Comparison of ENCODE assay signal across 8 cellular contexts in the genomic region with DNA sequence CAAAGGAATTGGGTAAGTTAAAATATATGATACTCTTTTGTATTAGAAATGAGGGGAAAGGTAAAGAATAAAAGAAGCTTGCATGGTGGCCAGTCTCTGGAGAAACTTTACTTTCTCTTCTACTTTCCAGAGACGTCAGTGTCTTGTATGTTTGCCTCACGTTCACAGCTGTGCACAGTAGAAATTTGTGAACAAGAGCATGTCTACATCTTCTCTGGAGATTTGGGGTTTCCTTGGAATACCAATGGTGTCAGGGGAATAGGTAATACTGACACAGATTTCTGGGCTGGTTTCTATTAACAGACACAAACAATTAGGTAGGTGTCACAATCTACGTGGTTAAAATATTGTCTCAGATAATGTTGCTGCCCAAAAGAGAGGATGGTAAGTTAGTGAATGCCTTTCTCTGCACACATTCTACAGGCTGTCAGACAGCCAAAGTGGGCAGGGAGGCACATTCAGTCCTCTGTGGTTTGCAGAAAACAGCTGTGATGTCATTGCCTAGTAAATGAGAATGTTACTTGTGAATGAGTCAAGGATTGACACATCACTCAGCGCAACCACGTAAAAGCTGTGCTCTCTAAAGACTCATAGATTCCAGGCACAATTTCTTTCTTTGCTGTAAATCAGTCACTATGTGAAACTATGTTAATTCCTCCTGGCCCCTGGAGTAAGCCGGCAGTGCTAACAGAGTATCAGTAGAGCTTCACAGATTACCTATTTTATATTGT.
DNase-seq lines count a peak whose midpoint lies in the region; ATAC-seq and TF ChIP-seq lines count a peak whose summit lies in the region.

No MANE protein-coding gene starts in this region.

- H3K27me3 Mint-ChIP-seq in activated CD4-positive, alpha-beta memory T cell treated with anti-CD3 and anti-CD28 coated beads, Interleukin-2, amount 10 ng/mL, durations not matched to agents 7 days and 5 days = no peaks in the 10 kb centered on the region
- peaks cover 11% of the 10 kb centered on the region for H3K27me3 Mint-ChIP-seq in mesothelial cell of epicardium (ENCODE audit: low read depth)

- DNase-seq in HS-5 (ENCODE audit: low read depth) = peak; percentile 86
- peak; percentile 27 for DNase-seq in activated CD4-positive, alpha-beta memory T cell treated with anti-CD3 and anti-CD28 coated beads, Interleukin-2, amount 10 ng/mL, durations not matched to agents 7 days and 5 days
- peak; percentile 18 for DNase-seq in globus pallidus (ENCODE audit: low spot score)
- DNase-seq in stimulated activated CD4-positive, alpha-beta T cell treated with anti-CD3 and anti-CD28 coated beads, Interleukin-4, amount 100 ng/mL, for 48 hours (ENCODE audit: low read depth in 2 of 2) = peak; percentile 25 to 53
- DNase-seq in NCI-H146 (lab: John Stamatoyannopoulos, UW) = no peak
- DNase-seq in mesothelial cell of epicardium (ENCODE audit: low spot score in 2 of 2, unreplicated experiment in 2 of 2) = no peak
- DNase-seq in cortex of kidney (lab: John Stamatoyannopoulos, UW) = no peak

- H3K4me3 Mint-ChIP-seq in activated CD4-positive, alpha-beta memory T cell treated with anti-CD3 and anti-CD28 coated beads, Interleukin-2, amount 10 ng/mL, durations not matched to agents 7 days and 5 days = no peak overlapping the region
- H3K4me3 Mint-ChIP-seq in mesothelial cell of epicardium = no peak overlapping the region

- CTCF ChIA-PET in activated CD4-positive, alpha-beta memory T cell treated with anti-CD3 and anti-CD28 coated beads, Interleukin-2, amount 10 ng/mL, durations not matched to agents 7 days and 5 days (lab: Charles Lee) = no interaction called here

- no peak for ATAC-seq in HG02938 (IDR thresholded peaks at IDR 0.05; ENCODE audit: unreplicated experiment)

- no peak for TF ChIP-seq CTCF in mesothelial cell of epicardium (IDR thresholded peaks at IDR 0.05; ENCODE audit: unreplicated experiment)

- no peaks in the 10 kb centered on the region for H3K9me3 Mint-ChIP-seq in activated CD4-positive, alpha-beta memory T cell treated with anti-CD3 and anti-CD28 coated beads, Interleukin-2, amount 10 ng/mL, durations not matched to agents 7 days and 5 days
- no peaks in the 10 kb centered on the region for H3K9me3 Mint-ChIP-seq in mesothelial cell of epicardium

- H3K27ac Mint-ChIP-seq in activated CD4-positive, alpha-beta memory T cell treated with anti-CD3 and anti-CD28 coated beads, Interleukin-2, amount 10 ng/mL, durations not matched to agents 7 days and 5 days = no peak overlapping the region
- H3K27ac Mint-ChIP-seq in mesothelial cell of epicardium = no peak overlapping the region

- POLR2A ChIA-PET in activated CD4-positive, alpha-beta memory T cell treated with anti-CD3 and anti-CD28 coated beads, Interleukin-2, amount 10 ng/mL, durations not matched to agents 7 days and 5 days (lab: Charles Lee) = no interaction called here

- peaks cover 6% of the 10 kb centered on the region for H3K4me1 Mint-ChIP-seq in activated CD4-positive, alpha-beta memory T cell treated with anti-CD3 and anti-CD28 coated beads, Interleukin-2, amount 10 ng/mL, durations not matched to agents 7 days and 5 days
- peaks cover 4% of the 10 kb centered on the region for H3K4me1 Mint-ChIP-seq in mesothelial cell of epicardium

- H3K36me3 Mint-ChIP-seq in activated CD4-positive, alpha-beta memory T cell treated with anti-CD3 and anti-CD28 coated beads, Interleukin-2, amount 10 ng/mL, durations not matched to agents 7 days and 5 days (ENCODE audit: low read depth) = no peaks in the 10 kb centered on the region
- no peaks in the 10 kb centered on the region for H3K36me3 Mint-ChIP-seq in mesothelial cell of epicardium

Comparison
In these comparisons a context has a peak if more than half of its experiments do, and no peak if none do; other contexts are left out.
1. DNase-seq: peak in HS-5 (single experiment), activated CD4-positive, alpha-beta memory T cell treated with anti-CD3 and anti-CD28 coated beads, Interleukin-2, amount 10 ng/mL, durations not matched to agents 7 days and 5 days (single experiment), globus pallidus (single experiment) and stimulated activated CD4-positive, alpha-beta T cell treated with anti-CD3 and anti-CD28 coated beads, Interleukin-4, amount 100 ng/mL, for 48 hours (2 of 2); none in NCI-H146 (single experiment), mesothelial cell of epicardium (0 of 2) and cortex of kidney (single experiment).